ENCODE assay signal across 12 cellular contexts in genomic region chr14:54312166-54312801, GRCh38.
DNase-seq lines count a peak whose midpoint lies in the region; TF ChIP-seq lines count a peak whose summit lies in the region.
"Had no signal": no experiment of that assay in that cellular context is flagged by ENCODE, and none has a peak within 500 bp of the region (broad histone marks: within the 10 kb centered on the region; RNA-seq: fewer than 3 reads in every experiment).

No MANE protein-coding gene starts in this region.

- H3K4me1 ChIP-seq in GM23248 (ENCODE audit: insufficient read depth): peaks cover 19% of the 10 kb centered on the region
- peaks cover 9% of the 10 kb centered on the region for H3K4me1 ChIP-seq in SJCRH30
- peaks cover 16% of the 10 kb centered on the region for H3K4me1 ChIP-seq in skeletal muscle satellite cell (ENCODE audit: control insufficient read depth, insufficient read depth, low read length)

- DNase-seq in GM23248 (peak; percentile 96), SJCRH30 (peak; percentile 57 to 63), fibroblast of peridontal ligament (ENCODE audit: extremely low read depth) (peak; percentile 69), amygdala (lab: John Stamatoyannopoulos, UW) (no peak), dorsolateral prefrontal cortex (no peak), CD14-positive monocyte (ENCODE audit: low spot score) (no peak)
- DNase-seq in activated CD8-positive, alpha-beta memory T cell treated with anti-CD3 and anti-CD28 coated beads, Interleukin-2, amount 50 U/mL, for 48 hours: no peak
- DNase-seq: activated CD4-positive, alpha-beta memory T cell treated with anti-CD3 and anti-CD28 coated beads for 36 hours; stimulated activated CD4-positive, alpha-beta T cell treated with anti-CD3 and anti-CD28 coated beads, Interleukin-2, amount 100 ng/mL, for 24 hours had no signal

- no peak for TF ChIP-seq CTCF in dorsolateral prefrontal cortex (IDR thresholded peaks at IDR 0.05 in 54 of 56, conservative IDR thresholded peaks at IDR 0.05 in 2 of 56; ENCODE audit: low read depth in 1 of 56, partially characterized antibody in 56 of 56)
- TF ChIP-seq CTCF in CD14-positive monocyte (IDR thresholded peaks at IDR 0.05): no peak

- H3K4me3 Mint-ChIP-seq in CD14-positive monocyte: no peak overlapping the region
- H3K4me3 Mint-ChIP-seq: activated CD4-positive, alpha-beta memory T cell treated with anti-CD3 and anti-CD28 coated beads for 36 hours; type B pancreatic cell had no signal

- H3K4me3 ChIP-seq in GM23248 (0 out of 2 replicates have a peak overlapping the region, but pooled peaks have one; percentile 36), SJCRH30 (no peak overlapping the region), skeletal muscle satellite cell (ENCODE audit: low read length) (peak overlapping the region; percentile 49), dorsolateral prefrontal cortex (no peak overlapping the region)
- H3K4me3 ChIP-seq: GM12878 had no signal

- H3K36me3 ChIP-seq in GM23248 (ENCODE audit: low read depth): no peaks in the 10 kb centered on the region
- H3K36me3 ChIP-seq in SJCRH30: no peaks in the 10 kb centered on the region
- no peaks in the 10 kb centered on the region for H3K36me3 ChIP-seq in skeletal muscle satellite cell (ENCODE audit: insufficient read depth, low read length)

- H3K4me1 Mint-ChIP-seq in CD14-positive monocyte: no peaks in the 10 kb centered on the region

- H3K27ac Mint-ChIP-seq in CD14-positive monocyte: peak overlapping the region in 1 of 7 donors; percentile 78
- H3K27ac Mint-ChIP-seq: activated CD4-positive, alpha-beta memory T cell treated with anti-CD3 and anti-CD28 coated beads for 36 hours; type B pancreatic cell had no signal

- in situ Hi-C loops in GM23248 (cut with MboI): no loop called here

- H3K9me3 ChIP-seq in GM23248 (ENCODE audit: low read depth) (no peaks in the 10 kb centered on the region), SJCRH30 (replicated peaks) (no peaks in the 10 kb centered on the region), skeletal muscle satellite cell (replicated peaks; ENCODE audit: low read length) (no peaks in the 10 kb centered on the region)

- H3K9ac ChIP-seq in GM23248: no peak overlapping the region
- no peak overlapping the region for H3K9ac ChIP-seq in skeletal muscle satellite cell (ENCODE audit: low read depth, low read length)

- intact Hi-C loops in dorsolateral prefrontal cortex (cut with DNase I): no loop called here
- intact Hi-C loops in CD14-positive monocyte (cut with micrococcal nuclease): no loop called here

- H2AFZ ChIP-seq in GM23248: no peak overlapping the region

- 0 out of 2 replicates have a peak, but pooled peaks cover 1% of the 10 kb centered on the region for H3K27me3 ChIP-seq in GM23248 (replicated peaks; ENCODE audit: insufficient read depth)
- no peaks in the 10 kb centered on the region for H3K27me3 ChIP-seq in SJCRH30
- peaks cover 13% of the 10 kb centered on the region for H3K27me3 ChIP-seq in skeletal muscle satellite cell (ENCODE audit: control insufficient read depth, insufficient read depth, low read length)
- H3K27me3 ChIP-seq in dorsolateral prefrontal cortex: no peaks in the 10 kb centered on the region

- WGBS in GM23248 (ENCODE audit: low coverage in 1 of 2, low lambda C conversion rate in 2 of 2, missing lambda C conversion rate in 2 of 2), 2 experiments: 6 to 11% methylated on average over 3 of the region's 3 CpGs

- H3K36me3 Mint-ChIP-seq in CD14-positive monocyte: no peaks in the 10 kb centered on the region
- H3K36me3 Mint-ChIP-seq: activated CD4-positive, alpha-beta memory T cell treated with anti-CD3 and anti-CD28 coated beads for 36 hours; type B pancreatic cell had no signal

- peaks cover 0 to 2% (median 0%) of the 10 kb centered on the region in 7 donors for H3K9me3 Mint-ChIP-seq in CD14-positive monocyte
- H3K9me3 Mint-ChIP-seq: activated CD4-positive, alpha-beta memory T cell treated with anti-CD3 and anti-CD28 coated beads for 36 hours had no signal

- peaks cover 15% of the 10 kb centered on the region for H3F3A ChIP-seq in GM23248 (ENCODE audit: insufficient read depth)

- peaks cover 0 to 10% (median 3%) of the 10 kb centered on the region in 3 donors for H3K27me3 Mint-ChIP-seq in CD14-positive monocyte (ENCODE audit: low read depth in 3 of 3)

- H3K9me2 ChIP-seq in GM23248 (ENCODE audit: insufficient read depth): no peaks in the 10 kb centered on the region

- H3K4me2 ChIP-seq in GM23248 (ENCODE audit: unreplicated experiment) (peak overlapping the region; percentile 80), skeletal muscle satellite cell (ENCODE audit: low read length) (peak overlapping the region; percentile 74)

- no peaks in the 10 kb centered on the region for H4K20me1 ChIP-seq in GM23248 (ENCODE audit: insufficient read depth)

- H3K27ac ChIP-seq in GM23248 (peak overlapping the region; percentile 48), SJCRH30 (no peak overlapping the region), dorsolateral prefrontal cortex (no peak overlapping the region)

- no peaks in the 10 kb centered on the region for H3K79me2 ChIP-seq in GM23248 (ENCODE audit: insufficient read depth)

Comparison
In these comparisons a context has a peak if more than half of its experiments do, and no peak if none do; other contexts are left out.
1. DNase-seq: peak in GM23248 (single experiment), SJCRH30 (2 of 2) and fibroblast of peridontal ligament (single experiment); none in amygdala (0 of 56), activated CD8-positive, alpha-beta memory T cell treated with anti-CD3 and anti-CD28 coated beads, Interleukin-2, amount 50 U/mL, for 48 hours (single experiment), dorsolateral prefrontal cortex (0 of 10) and CD14-positive monocyte (single experiment).
2. H3K4me3 ChIP-seq: peak in GM23248 (single experiment) and skeletal muscle satellite cell (single experiment); none in SJCRH30 (single experiment) and dorsolateral prefrontal cortex (0 of 59).